ENCODE assay signal across 21 cellular contexts in genomic region chr12:131759176-131759575, GRCh38.
"Had no signal": no experiment of that assay in that cellular context is flagged by ENCODE, and none has a peak within 500 bp of the region (broad histone marks: within the 10 kb centered on the region; RNA-seq: fewer than 3 reads in every experiment).

No MANE protein-coding gene starts in this region.

- H3K27ac ChIP-seq: brain microvascular endothelial cell, hepatocyte, sigmoid colon, transverse colon, vagina had no signal

- H3K27me3 Mint-ChIP-seq: activated naive CD8-positive, alpha-beta T cell treated with anti-CD3 and anti-CD28 coated beads, Interleukin-2, amount 10 ng/mL, durations not matched to agents 7 days and 5 days; stimulated activated naive B cell treated with anti-CD40 and anti-IgM and Interleukin-4, amounts not matched to agents 10 μg/mL and 1 μg/mL and 100 μg/mL, for 72 hours had no signal

- H3K27me3 ChIP-seq: brain microvascular endothelial cell, hepatocyte, sigmoid colon, transverse colon, vagina had no signal

- H3K9me3 Mint-ChIP-seq: activated naive CD4-positive, alpha-beta T cell treated with anti-CD3 and anti-CD28 coated beads for 36 hours; activated naive CD8-positive, alpha-beta T cell treated with anti-CD3 and anti-CD28 coated beads, Interleukin-2, amount 10 ng/mL, durations not matched to agents 7 days and 5 days; activated T-cell treated with anti-CD3 and anti-CD28 coated beads, Interleukin-2, amount 50 U/mL, for 4 hours; nephron; stimulated activated naive B cell treated with anti-CD40 and anti-IgM and Interleukin-4, amounts not matched to agents 10 μg/mL and 1 μg/mL and 100 μg/mL, for 72 hours had no signal

- H3K9me3 ChIP-seq: sigmoid colon, transverse colon, vagina had no signal

- H3K27ac Mint-ChIP-seq: activated naive CD4-positive, alpha-beta T cell treated with anti-CD3 and anti-CD28 coated beads for 36 hours; activated naive CD8-positive, alpha-beta T cell treated with anti-CD3 and anti-CD28 coated beads, Interleukin-2, amount 10 ng/mL, durations not matched to agents 7 days and 5 days; nephron; stimulated activated naive B cell treated with anti-CD40 and anti-IgM and Interleukin-4, amounts not matched to agents 10 μg/mL and 1 μg/mL and 100 μg/mL, for 72 hours had no signal

- H3K4me3 Mint-ChIP-seq: activated naive CD4-positive, alpha-beta T cell treated with anti-CD3 and anti-CD28 coated beads for 36 hours; activated naive CD8-positive, alpha-beta T cell treated with anti-CD3 and anti-CD28 coated beads, Interleukin-2, amount 10 ng/mL, durations not matched to agents 7 days and 5 days; activated T-cell treated with anti-CD3 and anti-CD28 coated beads, Interleukin-2, amount 50 U/mL, for 4 hours; nephron; stimulated activated naive B cell treated with anti-CD40 and anti-IgM and Interleukin-4, amounts not matched to agents 10 μg/mL and 1 μg/mL and 100 μg/mL, for 72 hours had no signal

- H3K4me2 ChIP-seq: hepatocyte had no signal

- H3K4me3 ChIP-seq: hepatocyte, sigmoid colon, transverse colon, vagina had no signal

- H2AFZ ChIP-seq: hepatocyte had no signal

- H3K4me1 Mint-ChIP-seq: activated naive CD8-positive, alpha-beta T cell treated with anti-CD3 and anti-CD28 coated beads, Interleukin-2, amount 10 ng/mL, durations not matched to agents 7 days and 5 days; nephron had no signal

- DNase-seq: activated CD4-positive, alpha-beta T cell treated with anti-CD3 and anti-CD28 coated beads for 1 hour; activated CD4-positive, alpha-beta T cell treated with anti-CD3 and anti-CD28 coated beads, Interleukin-2, amount 50 U/mL, for 1 hour; activated naive CD4-positive, alpha-beta T cell treated with anti-CD3 and anti-CD28 coated beads for 36 hours; activated naive CD8-positive, alpha-beta T cell treated with anti-CD3 and anti-CD28 coated beads, Interleukin-2, amount 10 ng/mL, durations not matched to agents 7 days and 5 days; activated T-cell treated with anti-CD3 and anti-CD28 coated beads, Interleukin-2, amount 50 U/mL, for 4 hours; amniotic stem cell; brain microvascular endothelial cell; caudate nucleus; dermis blood vessel endothelial cell; effector CD8-positive, alpha-beta T cell; glutamatergic neuron; mesenchymal stem cell; sigmoid colon; stimulated activated CD4-positive, alpha-beta T cell treated with anti-CD3 and anti-CD28 coated beads, Interleukin-2, amount 100 ng/mL, for 48 hours; stimulated activated CD8-positive, alpha-beta memory T cell treated with anti-CD3 and anti-CD28 coated beads, Interleukin-4, amount 100 ng/mL, for 48 hours; stimulated activated naive B cell treated with anti-CD40 and anti-IgM and Interleukin-4, amounts not matched to agents 10 μg/mL and 1 μg/mL and 100 μg/mL, for 72 hours; T-helper 1 cell; transverse colon had no signal

- ATAC-seq: activated T-cell treated with anti-CD3 and anti-CD28 coated beads, Interleukin-2, amount 50 U/mL, for 4 hours; stimulated activated naive B cell treated with anti-CD40 and anti-IgM and Interleukin-4, amounts not matched to agents 10 μg/mL and 1 μg/mL and 100 μg/mL, for 72 hours had no signal

- H3K4me1 ChIP-seq: sigmoid colon, transverse colon, vagina had no signal

- H3K79me2 ChIP-seq: hepatocyte had no signal
